10 cellular contexts compared by ENCODE assay signal in genomic region chr16:88936008-88936912, GRCh38. TPM values are rescaled to one million over a fixed set of nuclear protein-coding genes. Genes with fewer than 3 reads are reported as not detected.
DNase-seq lines count a peak whose midpoint lies in the region; ATAC-seq and TF ChIP-seq lines count a peak whose summit lies in the region.
"Had no signal": no experiment of that assay in that cellular context is flagged by ENCODE, and none has a peak within 500 bp of the region (broad histone marks: within the 10 kb centered on the region; RNA-seq: fewer than 3 reads in every experiment).

No MANE protein-coding gene starts in this region.

- H3K9me3 Mint-ChIP-seq in CD8-positive, alpha-beta T cell = no peaks in the 10 kb centered on the region
- no peaks in the 10 kb centered on the region for H3K9me3 Mint-ChIP-seq in activated CD8-positive, alpha-beta T cell treated with anti-CD3 and anti-CD28 coated beads, Interleukin-2, amount 10 ng/mL, durations not matched to agents 7 days and 5 days (ENCODE audit: insufficient read depth)
- no peaks in the 10 kb centered on the region for H3K9me3 Mint-ChIP-seq in activated T-helper 17 cell treated with anti-CD3 and anti-CD28 coated beads, Interleukin-2, amount 50 U/mL, for 72 hours
- H3K9me3 Mint-ChIP-seq: naive thymus-derived CD8-positive, alpha-beta T cell had no signal

- H3K4me3 ChIP-seq in CD8-positive, alpha-beta T cell (ENCODE audit: low read depth, low read length) = no peak overlapping the region

- peaks cover 16% of the 10 kb centered on the region for H3K4me1 ChIP-seq in CD8-positive, alpha-beta T cell (ENCODE audit: insufficient read depth, low read length)

- TF ChIP-seq CTCF in CD8-positive, alpha-beta T cell (IDR thresholded peaks at IDR 0.05) = no peak

- intact Hi-C loops in CD8-positive, alpha-beta T cell (cut with DNase I, micrococcal nuclease) = no loop called here

- CTCF ChIA-PET in CD8-positive, alpha-beta T cell (lab: Charles Lee) = interaction anchor here (1.1 kb wide), 1 partner anchor 9 kb away, joined by 3 read pairs; no protein-coding TSS in a partner anchor
- CTCF ChIA-PET in activated CD8-positive, alpha-beta T cell treated with anti-CD3 and anti-CD28 coated beads, Interleukin-2, amount 10 ng/mL, durations not matched to agents 7 days and 5 days (lab: Charles Lee) = no interaction called here

- peak; percentile 28 for ATAC-seq in CD8-positive, alpha-beta T cell
- no peak for ATAC-seq in activated CD8-positive, alpha-beta T cell treated with anti-CD3 and anti-CD28 coated beads, Interleukin-2, amount 10 ng/mL, durations not matched to agents 7 days and 5 days
- ATAC-seq in activated T-helper 17 cell treated with anti-CD3 and anti-CD28 coated beads, Interleukin-2, amount 50 U/mL, for 72 hours (replicated peaks) = no peak
- no peak for ATAC-seq in GM18907 (IDR thresholded peaks at IDR 0.05; ENCODE audit: unreplicated experiment)

- peak in 1 of 7 experiments; percentile 22 for DNase-seq in CD8-positive, alpha-beta T cell
- peak; percentile 60 for DNase-seq in HT-29 (ENCODE audit: low spot score)
- peak; percentile 33 for DNase-seq in activated CD8-positive, alpha-beta T cell treated with anti-CD3 and anti-CD28 coated beads, Interleukin-2, amount 10 ng/mL, durations not matched to agents 7 days and 5 days
- peak; percentile 44 for DNase-seq in mucosa of gallbladder (ENCODE audit: low spot score)
- no peak for DNase-seq in NCI-H774 (lab: John Stamatoyannopoulos, UW)
- no peak for DNase-seq in NCI-H510A (lab: John Stamatoyannopoulos, UW)
- DNase-seq: activated CD4-positive, CD25-positive, alpha-beta regulatory T cell; naive thymus-derived CD8-positive, alpha-beta T cell had no signal

- no peak overlapping the region for H3K27ac ChIP-seq in CD8-positive, alpha-beta T cell (ENCODE audit: low read depth, low read length)

- H3K4me3 Mint-ChIP-seq in CD8-positive, alpha-beta T cell = no peak overlapping the region
- no peak overlapping the region for H3K4me3 Mint-ChIP-seq in activated CD8-positive, alpha-beta T cell treated with anti-CD3 and anti-CD28 coated beads, Interleukin-2, amount 10 ng/mL, durations not matched to agents 7 days and 5 days
- no peak overlapping the region for H3K4me3 Mint-ChIP-seq in activated T-helper 17 cell treated with anti-CD3 and anti-CD28 coated beads, Interleukin-2, amount 50 U/mL, for 72 hours

- POLR2A ChIA-PET in CD8-positive, alpha-beta T cell (lab: Charles Lee) = no interaction called here
- POLR2A ChIA-PET in activated CD8-positive, alpha-beta T cell treated with anti-CD3 and anti-CD28 coated beads, Interleukin-2, amount 10 ng/mL, durations not matched to agents 7 days and 5 days (lab: Charles Lee) = no interaction called here

- no peaks in the 10 kb centered on the region for H3K36me3 Mint-ChIP-seq in CD8-positive, alpha-beta T cell
- no peaks in the 10 kb centered on the region for H3K36me3 Mint-ChIP-seq in activated CD8-positive, alpha-beta T cell treated with anti-CD3 and anti-CD28 coated beads, Interleukin-2, amount 10 ng/mL, durations not matched to agents 7 days and 5 days (ENCODE audit: low read depth)
- no peaks in the 10 kb centered on the region for H3K36me3 Mint-ChIP-seq in activated T-helper 17 cell treated with anti-CD3 and anti-CD28 coated beads, Interleukin-2, amount 50 U/mL, for 72 hours (ENCODE audit: low read depth)
- H3K36me3 Mint-ChIP-seq: naive thymus-derived CD8-positive, alpha-beta T cell had no signal

- no peaks in the 10 kb centered on the region for H3K9me3 ChIP-seq in CD8-positive, alpha-beta T cell (ENCODE audit: low read length)

- H3K4me1 Mint-ChIP-seq in CD8-positive, alpha-beta T cell (ENCODE audit: low read depth) = peaks cover 11% of the 10 kb centered on the region
- peaks cover 11% of the 10 kb centered on the region for H3K4me1 Mint-ChIP-seq in activated CD8-positive, alpha-beta T cell treated with anti-CD3 and anti-CD28 coated beads, Interleukin-2, amount 10 ng/mL, durations not matched to agents 7 days and 5 days (ENCODE audit: low read depth)
- H3K4me1 Mint-ChIP-seq in activated T-helper 17 cell treated with anti-CD3 and anti-CD28 coated beads, Interleukin-2, amount 50 U/mL, for 72 hours = no peaks in the 10 kb centered on the region

- H3K36me3 ChIP-seq in CD8-positive, alpha-beta T cell (ENCODE audit: insufficient read depth, low read length) = no peaks in the 10 kb centered on the region

- H3K27me3 ChIP-seq in CD8-positive, alpha-beta T cell (ENCODE audit: insufficient read depth, low read length) = peaks cover 9% of the 10 kb centered on the region

- H3K27ac Mint-ChIP-seq in CD8-positive, alpha-beta T cell = no peak overlapping the region
- no peak overlapping the region for H3K27ac Mint-ChIP-seq in activated CD8-positive, alpha-beta T cell treated with anti-CD3 and anti-CD28 coated beads, Interleukin-2, amount 10 ng/mL, durations not matched to agents 7 days and 5 days
- no peak overlapping the region for H3K27ac Mint-ChIP-seq in activated T-helper 17 cell treated with anti-CD3 and anti-CD28 coated beads, Interleukin-2, amount 50 U/mL, for 72 hours
- H3K27ac Mint-ChIP-seq: naive thymus-derived CD8-positive, alpha-beta T cell had no signal

- peaks cover 34% of the 10 kb centered on the region for H3K27me3 Mint-ChIP-seq in CD8-positive, alpha-beta T cell (ENCODE audit: low read depth)
- peaks cover 35% of the 10 kb centered on the region for H3K27me3 Mint-ChIP-seq in activated CD8-positive, alpha-beta T cell treated with anti-CD3 and anti-CD28 coated beads, Interleukin-2, amount 10 ng/mL, durations not matched to agents 7 days and 5 days (ENCODE audit: low read depth)
- peaks cover 13% of the 10 kb centered on the region for H3K27me3 Mint-ChIP-seq in activated T-helper 17 cell treated with anti-CD3 and anti-CD28 coated beads, Interleukin-2, amount 50 U/mL, for 72 hours

RNA-seq across cellular contexts. Expression of gene CBFA2T3, which starts 40.7 kb away (rescaled TPM):
- under 1 TPM; 0.11 to 0.31 TPM for total RNA-seq in CD8-positive, alpha-beta T cell
- total RNA-seq in HT-29 (2014; rRNA removed; shearing (Covaris generic)) = 0.03 TPM in 1 of 2 replicates, not detected in the other
- total RNA-seq in activated CD8-positive, alpha-beta T cell treated with anti-CD3 and anti-CD28 coated beads, Interleukin-2, amount 10 ng/mL, durations not matched to agents 7 days and 5 days = not detected
- total RNA-seq in mucosa of gallbladder = 5.2 TPM
- total RNA-seq in activated T-helper 17 cell treated with anti-CD3 and anti-CD28 coated beads, Interleukin-2, amount 50 U/mL, for 72 hours = under 1 TPM in 1 of 2 donors, not detected in 1; 0.19 TPM

Comparison
In these comparisons a context has a peak if more than half of its experiments do, and no peak if none do; other contexts are left out.
1. DNase-seq: peak in HT-29 (single experiment), activated CD8-positive, alpha-beta T cell treated with anti-CD3 and anti-CD28 coated beads, Interleukin-2, amount 10 ng/mL, durations not matched to agents 7 days and 5 days (single experiment) and mucosa of gallbladder (single experiment); none in NCI-H774 (single experiment) and NCI-H510A (single experiment).